7 cellular contexts compared by ENCODE assay signal in genomic region chr11:133947298-133947905, GRCh38. TPM values are rescaled to one million over a fixed set of nuclear protein-coding genes. Genes with fewer than 3 reads are reported as not detected.
A peak's percentile ranks its signal among the peaks of the same experiment; 100 is the strongest.
DNase-seq lines count a peak whose midpoint lies in the region; ATAC-seq and TF ChIP-seq lines count a peak whose summit lies in the region.

No MANE protein-coding gene starts in this region.

- peak overlapping the region; percentile 58 for H3K4me3 Mint-ChIP-seq in activated naive CD8-positive, alpha-beta T cell treated with anti-CD3 and anti-CD28 coated beads, Interleukin-2, amount 50 U/mL, for 24 hours

- H3K27ac Mint-ChIP-seq in activated naive CD8-positive, alpha-beta T cell treated with anti-CD3 and anti-CD28 coated beads, Interleukin-2, amount 50 U/mL, for 24 hours, result peak overlapping the region; percentile 16

- no peaks in the 10 kb centered on the region for H3K9me3 Mint-ChIP-seq in activated naive CD8-positive, alpha-beta T cell treated with anti-CD3 and anti-CD28 coated beads, Interleukin-2, amount 50 U/mL, for 24 hours

- TF ChIP-seq CTCF in GM12875 (IDR thresholded peaks at IDR 0.05; ENCODE audit: borderline replicate concordance, insufficient read depth, low read depth, low read length), result peak; percentile 36

- peak; percentile 48 for DNase-seq in SK-MEL-5 (ENCODE audit: low read depth, low spot score)
- DNase-seq in activated naive CD8-positive, alpha-beta T cell treated with anti-CD3 and anti-CD28 coated beads, Interleukin-2, amount 50 U/mL, for 24 hours, result peak; percentile 63
- peak; percentile 23 to 28 for DNase-seq in hippocampal formation (lab: John Stamatoyannopoulos, UW)
- DNase-seq in stimulated activated CD4-positive, alpha-beta T cell treated with anti-CD3 and anti-CD28 coated beads, Interleukin-4, amount 100 ng/mL, for 24 hours, result peak; percentile 55

- ATAC-seq in HG03565 (IDR thresholded peaks at IDR 0.05; ENCODE audit: unreplicated experiment) (peak; percentile 59), HG03135 (IDR thresholded peaks at IDR 0.05; ENCODE audit: unreplicated experiment) (no peak)
- ATAC-seq in activated naive CD8-positive, alpha-beta T cell treated with anti-CD3 and anti-CD28 coated beads, Interleukin-2, amount 50 U/mL, for 24 hours, result peak; percentile 48

- no peak overlapping the region for H3K4me3 ChIP-seq in GM12875 (ENCODE audit: low read depth, low read length)

- H3K4me1 Mint-ChIP-seq in activated naive CD8-positive, alpha-beta T cell treated with anti-CD3 and anti-CD28 coated beads, Interleukin-2, amount 50 U/mL, for 24 hours, result peaks cover 73% of the 10 kb centered on the region

- H3K36me3 Mint-ChIP-seq in activated naive CD8-positive, alpha-beta T cell treated with anti-CD3 and anti-CD28 coated beads, Interleukin-2, amount 50 U/mL, for 24 hours (ENCODE audit: low read depth), result peaks cover 17% of the 10 kb centered on the region

- peaks cover 3% of the 10 kb centered on the region for H3K27me3 Mint-ChIP-seq in activated naive CD8-positive, alpha-beta T cell treated with anti-CD3 and anti-CD28 coated beads, Interleukin-2, amount 50 U/mL, for 24 hours

- in situ Hi-C loops in SK-MEL-5 (cut with HindIII; ENCODE audit: low pct_unique_long_range_greater_than_20kb, low sequenced_read_pairs), result no loop called here

RNA-seq across cellular contexts. Expression of gene IGSF9B, which starts 9.4 kb away (rescaled TPM):
- total RNA-seq in SK-MEL-5 (2014; rRNA removed; shearing (Covaris generic)), result 0.61 and 1.4 TPM in 2 replicates
- polyA plus RNA-seq in SK-MEL-5 (2015; cell fraction: cytosol; rRNA removed), result 1.6 and 2.1 TPM in 2 replicates
- 16.5 and 20.1 TPM in 2 replicates for polyA plus RNA-seq in SK-MEL-5 (2015; cell fraction: nucleus; rRNA removed)
